ENCODE assay signal across 17 cellular contexts in genomic region chr3:48404440-48405342, GRCh38. TPM values are rescaled to one million over a fixed set of nuclear protein-coding genes. Genes with fewer than 3 reads are reported as not detected.
DNase-seq lines count a peak whose midpoint lies in the region; ATAC-seq and TF ChIP-seq lines count a peak whose summit lies in the region.
"Had no signal": no experiment of that assay in that cellular context is flagged by ENCODE, and none has a peak within 500 bp of the region (broad histone marks: within the 10 kb centered on the region; RNA-seq: fewer than 3 reads in every experiment).

No MANE protein-coding gene starts in this region.

- peaks cover 19% of the 10 kb centered on the region for H3K4me1 ChIP-seq in stomach smooth muscle (ENCODE audit: control insufficient read depth, insufficient read depth, low read length)

- H3K4me3 ChIP-seq in lower leg skin (ENCODE audit: low read depth, poor library complexity, severe bottlenecking) = no peak overlapping the region
- H3K4me3 ChIP-seq in stomach smooth muscle (ENCODE audit: low read length in 2 of 2) = no peak overlapping the region
- H3K4me3 ChIP-seq: gastrocnemius medialis, upper lobe of right lung had no signal

- TF ChIP-seq CTCF in lower leg skin (IDR thresholded peaks at IDR 0.05) = no peak

- DNase-seq in activated CD4-positive, alpha-beta T cell treated with anti-CD3 and anti-CD28 coated beads for 48 hours = peak; percentile 1
- DNase-seq in activated CD4-positive, alpha-beta T cell treated with anti-CD3 and anti-CD28 coated beads, Interleukin-2, amount 10 ng/mL, durations not matched to agents 24 days and 14 days = no peak
- peak; percentile 6 for DNase-seq in activated T-helper 2 cell treated with anti-CD3 and anti-CD28 coated beads, Interferon-gamma antibody, Interleukin-2, Interleukin-4, amounts not matched to agents 10 μg/mL and 5 μg/mL and 100 μg/mL, durations not matched to agents 14 hours and 24 hours and 36 hours (ENCODE audit: low spot score)
- peak; percentile 14 to 85 for DNase-seq in lower leg skin (ENCODE audit: low spot score in 2 of 2)
- no peak for DNase-seq in activated naive CD8-positive, alpha-beta T cell treated with anti-CD3 and anti-CD28 coated beads, Interleukin-2, amount 50 U/mL, for 24 hours
- DNase-seq in DMS 273 treated with DMSO at 0.1 percent for 48 hours (lab: John Stamatoyannopoulos, UW) = no peak
- DNase-seq: effector memory CD8-positive, alpha-beta T cell; NCI-H2171; SHP77; upper lobe of right lung had no signal

- no peaks in the 10 kb centered on the region for H3K27me3 ChIP-seq in stomach smooth muscle (ENCODE audit: control insufficient read depth in 1 of 2, insufficient read depth in 2 of 2, low read length in 2 of 2)
- H3K27me3 ChIP-seq: gastrocnemius medialis, upper lobe of right lung had no signal

- intact Hi-C loops in activated CD4-positive, alpha-beta T cell treated with anti-CD3 and anti-CD28 coated beads, Interleukin-2, amount 10 ng/mL, durations not matched to agents 24 days and 14 days (cut with micrococcal nuclease) = loop anchor here (10.0 kb wide), 1 partner anchor 130 kb away; no protein-coding TSS in a partner anchor
- intact Hi-C loops in activated T-helper 2 cell treated with anti-CD3 and anti-CD28 coated beads, Interferon-gamma antibody, Interleukin-2, Interleukin-4, amounts not matched to agents 10 μg/mL and 5 μg/mL and 100 μg/mL, durations not matched to agents 14 hours and 24 hours and 36 hours (cut with micrococcal nuclease) = loop anchor here (5.0 kb wide), 1 partner anchor 233 kb away; the partner anchor contains the start of gene SLC26A6
- intact Hi-C loops in lower leg skin (cut with DNase I; ENCODE audit: low total_unique reads) = no loop called here

- no peak overlapping the region for H3K9ac ChIP-seq in stomach smooth muscle (ENCODE audit: low read length in 2 of 2)

- no peaks in the 10 kb centered on the region for H3K36me3 Mint-ChIP-seq in activated CD4-positive, alpha-beta T cell treated with anti-CD3 and anti-CD28 coated beads, Interleukin-2, amount 10 ng/mL, durations not matched to agents 24 days and 14 days (ENCODE audit: low read depth)
- H3K36me3 Mint-ChIP-seq in activated T-helper 2 cell treated with anti-CD3 and anti-CD28 coated beads, Interferon-gamma antibody, Interleukin-2, Interleukin-4, amounts not matched to agents 10 μg/mL and 5 μg/mL and 100 μg/mL, durations not matched to agents 14 hours and 24 hours and 36 hours (ENCODE audit: low read depth) = no peaks in the 10 kb centered on the region
- H3K36me3 Mint-ChIP-seq in activated naive CD8-positive, alpha-beta T cell treated with anti-CD3 and anti-CD28 coated beads, Interleukin-2, amount 50 U/mL, for 24 hours (ENCODE audit: low read depth) = no peaks in the 10 kb centered on the region
- H3K36me3 Mint-ChIP-seq: activated naive CD4-positive, alpha-beta T cell treated with anti-CD3 and anti-CD28 coated beads, Interleukin-2, amount 50 U/mL, for 72 hours had no signal

- no peak for TF ChIP-seq POLR2A in lower leg skin (IDR thresholded peaks at IDR 0.05)

- no peaks in the 10 kb centered on the region for H3K9me3 Mint-ChIP-seq in activated CD4-positive, alpha-beta T cell treated with anti-CD3 and anti-CD28 coated beads, Interleukin-2, amount 10 ng/mL, durations not matched to agents 24 days and 14 days
- H3K9me3 Mint-ChIP-seq in activated T-helper 2 cell treated with anti-CD3 and anti-CD28 coated beads, Interferon-gamma antibody, Interleukin-2, Interleukin-4, amounts not matched to agents 10 μg/mL and 5 μg/mL and 100 μg/mL, durations not matched to agents 14 hours and 24 hours and 36 hours = no peaks in the 10 kb centered on the region
- H3K9me3 Mint-ChIP-seq in activated naive CD8-positive, alpha-beta T cell treated with anti-CD3 and anti-CD28 coated beads, Interleukin-2, amount 50 U/mL, for 24 hours = no peaks in the 10 kb centered on the region
- H3K9me3 Mint-ChIP-seq: activated naive CD4-positive, alpha-beta T cell treated with anti-CD3 and anti-CD28 coated beads, Interleukin-2, amount 50 U/mL, for 72 hours; CD4-positive, alpha-beta T cell; effector memory CD8-positive, alpha-beta T cell had no signal

- no peak for ATAC-seq in HG02981 (IDR thresholded peaks at IDR 0.05; ENCODE audit: unreplicated experiment)
- no peak for ATAC-seq in activated naive CD8-positive, alpha-beta T cell treated with anti-CD3 and anti-CD28 coated beads, Interleukin-2, amount 50 U/mL, for 24 hours
- ATAC-seq: activated naive CD4-positive, alpha-beta T cell treated with anti-CD3 and anti-CD28 coated beads, Interleukin-2, amount 50 U/mL, for 72 hours; effector memory CD8-positive, alpha-beta T cell; gastrocnemius medialis; upper lobe of right lung had no signal

- H3K27me3 Mint-ChIP-seq in activated CD4-positive, alpha-beta T cell treated with anti-CD3 and anti-CD28 coated beads, Interleukin-2, amount 10 ng/mL, durations not matched to agents 24 days and 14 days = peaks cover 2% of the 10 kb centered on the region
- no peaks in the 10 kb centered on the region for H3K27me3 Mint-ChIP-seq in activated T-helper 2 cell treated with anti-CD3 and anti-CD28 coated beads, Interferon-gamma antibody, Interleukin-2, Interleukin-4, amounts not matched to agents 10 μg/mL and 5 μg/mL and 100 μg/mL, durations not matched to agents 14 hours and 24 hours and 36 hours (ENCODE audit: low read depth)
- H3K27me3 Mint-ChIP-seq in activated naive CD8-positive, alpha-beta T cell treated with anti-CD3 and anti-CD28 coated beads, Interleukin-2, amount 50 U/mL, for 24 hours = no peaks in the 10 kb centered on the region
- H3K27me3 Mint-ChIP-seq: CD4-positive, alpha-beta T cell had no signal

- no peaks in the 10 kb centered on the region for H3K9me3 ChIP-seq in stomach smooth muscle (ENCODE audit: control insufficient read depth in 2 of 2, low read length in 2 of 2)
- H3K9me3 ChIP-seq: gastrocnemius medialis, upper lobe of right lung had no signal

- H3K27ac ChIP-seq in stomach smooth muscle (ENCODE audit: low read length) = peak overlapping the region; percentile 96
- H3K27ac ChIP-seq: gastrocnemius medialis, upper lobe of right lung had no signal

- no peak overlapping the region for H3K4me3 Mint-ChIP-seq in activated CD4-positive, alpha-beta T cell treated with anti-CD3 and anti-CD28 coated beads, Interleukin-2, amount 10 ng/mL, durations not matched to agents 24 days and 14 days
- H3K4me3 Mint-ChIP-seq in activated T-helper 2 cell treated with anti-CD3 and anti-CD28 coated beads, Interferon-gamma antibody, Interleukin-2, Interleukin-4, amounts not matched to agents 10 μg/mL and 5 μg/mL and 100 μg/mL, durations not matched to agents 14 hours and 24 hours and 36 hours (ENCODE audit: low read depth) = no peak overlapping the region
- H3K4me3 Mint-ChIP-seq in activated naive CD8-positive, alpha-beta T cell treated with anti-CD3 and anti-CD28 coated beads, Interleukin-2, amount 50 U/mL, for 24 hours = no peak overlapping the region
- H3K4me3 Mint-ChIP-seq: CD4-positive, alpha-beta T cell; effector memory CD8-positive, alpha-beta T cell had no signal

- H3K27ac Mint-ChIP-seq in activated CD4-positive, alpha-beta T cell treated with anti-CD3 and anti-CD28 coated beads, Interleukin-2, amount 10 ng/mL, durations not matched to agents 24 days and 14 days = no peak overlapping the region
- H3K27ac Mint-ChIP-seq in activated T-helper 2 cell treated with anti-CD3 and anti-CD28 coated beads, Interferon-gamma antibody, Interleukin-2, Interleukin-4, amounts not matched to agents 10 μg/mL and 5 μg/mL and 100 μg/mL, durations not matched to agents 14 hours and 24 hours and 36 hours = no peak overlapping the region
- H3K27ac Mint-ChIP-seq in activated naive CD8-positive, alpha-beta T cell treated with anti-CD3 and anti-CD28 coated beads, Interleukin-2, amount 50 U/mL, for 24 hours = no peak overlapping the region
- H3K27ac Mint-ChIP-seq: CD4-positive, alpha-beta T cell had no signal

- WGBS in lower leg skin, 2 donors = 79 to 84% methylated on average over 19 to 21 of the region's 21 CpGs

- peaks cover 33 to 49% of the 10 kb centered on the region in 2 donors for H3K36me3 ChIP-seq in stomach smooth muscle (ENCODE audit: control insufficient read depth in 2 of 2, insufficient read depth in 2 of 2, low read length in 2 of 2)
- H3K36me3 ChIP-seq: gastrocnemius medialis had no signal

- peaks cover 2% of the 10 kb centered on the region for H3K4me1 Mint-ChIP-seq in activated CD4-positive, alpha-beta T cell treated with anti-CD3 and anti-CD28 coated beads, Interleukin-2, amount 10 ng/mL, durations not matched to agents 24 days and 14 days
- no peaks in the 10 kb centered on the region for H3K4me1 Mint-ChIP-seq in activated T-helper 2 cell treated with anti-CD3 and anti-CD28 coated beads, Interferon-gamma antibody, Interleukin-2, Interleukin-4, amounts not matched to agents 10 μg/mL and 5 μg/mL and 100 μg/mL, durations not matched to agents 14 hours and 24 hours and 36 hours (ENCODE audit: low read depth)
- H3K4me1 Mint-ChIP-seq in activated naive CD8-positive, alpha-beta T cell treated with anti-CD3 and anti-CD28 coated beads, Interleukin-2, amount 50 U/mL, for 24 hours = no peaks in the 10 kb centered on the region

RNA-seq across cellular contexts. Expression of gene PLXNB1, which starts 25.2 kb away (rescaled TPM):
- 5.7 and 6.5 TPM in 2 replicates for total RNA-seq in activated CD4-positive, alpha-beta T cell treated with anti-CD3 and anti-CD28 coated beads, Interleukin-2, amount 10 ng/mL, durations not matched to agents 24 days and 14 days
- 6.8 and 7.0 TPM in 2 replicates for total RNA-seq in activated T-helper 2 cell treated with anti-CD3 and anti-CD28 coated beads, Interferon-gamma antibody, Interleukin-2, Interleukin-4, amounts not matched to agents 10 μg/mL and 5 μg/mL and 100 μg/mL, durations not matched to agents 14 hours and 24 hours and 36 hours
- 100 to 1,000 TPM; 111 to 227 (median 145) TPM for total RNA-seq in lower leg skin

RNA-seq across cellular contexts. Expression of gene FBXW12, which starts 32.7 kb away (rescaled TPM):
- total RNA-seq in activated CD4-positive, alpha-beta T cell treated with anti-CD3 and anti-CD28 coated beads, Interleukin-2, amount 10 ng/mL, durations not matched to agents 24 days and 14 days = 0.14 and 0.28 TPM in 2 replicates
- 0.14 TPM in 1 of 2 replicates, not detected in the other for total RNA-seq in activated T-helper 2 cell treated with anti-CD3 and anti-CD28 coated beads, Interferon-gamma antibody, Interleukin-2, Interleukin-4, amounts not matched to agents 10 μg/mL and 5 μg/mL and 100 μg/mL, durations not matched to agents 14 hours and 24 hours and 36 hours
- total RNA-seq in lower leg skin = not detected
- total RNA-seq: activated naive CD4-positive, alpha-beta T cell treated with anti-CD3 and anti-CD28 coated beads, Interleukin-2, amount 50 U/mL, for 72 hours; cardiac septum; CD4-positive, alpha-beta T cell; gastrocnemius medialis; T-helper 2 cell treated with Interferon-gamma antibody and Interleukin-4, amounts not matched to agents 100 ng/mL and 5 ng/mL, for 36 hours; upper lobe of right lung had no signal

RNA-seq across cellular contexts. Expression of gene CCDC51, which starts 35.2 kb away (rescaled TPM):
- 24.4 and 25.9 TPM in 2 replicates for total RNA-seq in activated CD4-positive, alpha-beta T cell treated with anti-CD3 and anti-CD28 coated beads, Interleukin-2, amount 10 ng/mL, durations not matched to agents 24 days and 14 days
- total RNA-seq in activated T-helper 2 cell treated with anti-CD3 and anti-CD28 coated beads, Interferon-gamma antibody, Interleukin-2, Interleukin-4, amounts not matched to agents 10 μg/mL and 5 μg/mL and 100 μg/mL, durations not matched to agents 14 hours and 24 hours and 36 hours = 22.2 and 23.7 TPM in 2 replicates
- 10 to 100 TPM in 3 of 4 donors, 1 to 10 TPM in 1; 6.7 to 17.1 (median 11.6) TPM for total RNA-seq in lower leg skin

RNA-seq across cellular contexts. Expression of gene TMA7, which starts 35.4 kb away (rescaled TPM):
- 272 and 275 TPM in 2 replicates for total RNA-seq in activated CD4-positive, alpha-beta T cell treated with anti-CD3 and anti-CD28 coated beads, Interleukin-2, amount 10 ng/mL, durations not matched to agents 24 days and 14 days
- 270 and 289 TPM in 2 replicates for total RNA-seq in activated T-helper 2 cell treated with anti-CD3 and anti-CD28 coated beads, Interferon-gamma antibody, Interleukin-2, Interleukin-4, amounts not matched to agents 10 μg/mL and 5 μg/mL and 100 μg/mL, durations not matched to agents 14 hours and 24 hours and 36 hours
- 100 to 1,000 TPM; 173 to 271 (median 250) TPM for total RNA-seq in lower leg skin

RNA-seq across cellular contexts. Expression of gene ATRIP, which starts 41.8 kb away (rescaled TPM):
- 18.3 and 20.0 TPM in 2 replicates for total RNA-seq in activated CD4-positive, alpha-beta T cell treated with anti-CD3 and anti-CD28 coated beads, Interleukin-2, amount 10 ng/mL, durations not matched to agents 24 days and 14 days
- 16.9 and 17.5 TPM in 2 replicates for total RNA-seq in activated T-helper 2 cell treated with anti-CD3 and anti-CD28 coated beads, Interferon-gamma antibody, Interleukin-2, Interleukin-4, amounts not matched to agents 10 μg/mL and 5 μg/mL and 100 μg/mL, durations not matched to agents 14 hours and 24 hours and 36 hours
- total RNA-seq in lower leg skin = 10 to 100 TPM in 2 of 4 donors, 1 to 10 TPM in 2; 5.6 to 14.1 (median 9.3) TPM

Comparison
In these comparisons a context has a peak if more than half of its experiments do, and no peak if none do; other contexts are left out.
1. DNase-seq: peak in activated CD4-positive, alpha-beta T cell treated with anti-CD3 and anti-CD28 coated beads for 48 hours (single experiment), activated T-helper 2 cell treated with anti-CD3 and anti-CD28 coated beads, Interferon-gamma antibody, Interleukin-2, Interleukin-4, amounts not matched to agents 10 μg/mL and 5 μg/mL and 100 μg/mL, durations not matched to agents 14 hours and 24 hours and 36 hours (single experiment) and lower leg skin (2 of 2); none in activated CD4-positive, alpha-beta T cell treated with anti-CD3 and anti-CD28 coated beads, Interleukin-2, amount 10 ng/mL, durations not matched to agents 24 days and 14 days (single experiment), activated naive CD8-positive, alpha-beta T cell treated with anti-CD3 and anti-CD28 coated beads, Interleukin-2, amount 50 U/mL, for 24 hours (single experiment) and DMS 273 treated with DMSO at 0.1 percent for 48 hours (single experiment).
2. RNA of gene PLXNB1, which starts 25.2 kb away (total RNA-seq): 111 to 227 TPM in lower leg skin; 6.8 to 7.0 TPM in activated T-helper 2 cell treated with anti-CD3 and anti-CD28 coated beads, Interferon-gamma antibody, Interleukin-2, Interleukin-4, amounts not matched to agents 10 μg/mL and 5 μg/mL and 100 μg/mL, durations not matched to agents 14 hours and 24 hours and 36 hours and 5.7 to 6.5 TPM in activated CD4-positive, alpha-beta T cell treated with anti-CD3 and anti-CD28 coated beads, Interleukin-2, amount 10 ng/mL, durations not matched to agents 24 days and 14 days; every median in the first group is over 10 times any median in the second.